Comparison of ENCODE assay signal across 1 cellular context in genomic region chr19:50494186-50495019, GRCh38.
TF ChIP-seq lines count a peak whose summit lies in the region.

No MANE protein-coding gene starts in this region.

TF ChIP-seq in K562, 482 proteins besides CTCF, POLR2A, EP300 and RAD21:
- TF ChIP-seq ZNF668 (CRISPR knock-in tag; IDR thresholded peaks at IDR 0.05) (no peak), NR1H2 (CRISPR knock-in tag; IDR thresholded peaks at IDR 0.05) (no peak), SMAD4 (CRISPR knock-in tag; conservative IDR thresholded peaks at IDR 0.05) (no peak), HINFP (tag; conservative IDR thresholded peaks at IDR 0.05; ENCODE audit: low read depth) (no peak), BCL6 (CRISPR knock-in tag; IDR thresholded peaks at IDR 0.05) (no peak), ZNF395 (CRISPR knock-in tag; IDR thresholded peaks at IDR 0.05) (no peak), ZNF740 (CRISPR knock-in tag; IDR thresholded peaks at IDR 0.05) (no peak), ZNF740 (tag; IDR thresholded peaks at IDR 0.05) (no peak), KDM1A (IDR thresholded peaks at IDR 0.05) (peak in 1 of 2 experiments; percentile 37; a peak in 1 of 4 replicates), HDAC8 (tag; IDR thresholded peaks at IDR 0.05) (no peak), ZC3H4 (CRISPR knock-in tag; IDR thresholded peaks at IDR 0.05; ENCODE audit: borderline replicate concordance) (no peak), BHLHE40 (IDR thresholded peaks at IDR 0.05; ENCODE audit: low read length) (no peak), ELF4 (CRISPR knock-in tag; IDR thresholded peaks at IDR 0.05) (no peak), PHTF2 (CRISPR knock-in tag; IDR thresholded peaks at IDR 0.05) (no peak), CREBBP (IDR thresholded peaks at IDR 0.05; ENCODE audit: low read depth, low read length) (no peak), ZEB2 (IDR thresholded peaks at IDR 0.05) (no peak), BCOR (IDR thresholded peaks at IDR 0.05) (peak; percentile 69; the same call in 1 of the 2 replicates), TRIM24 (IDR thresholded peaks at IDR 0.05) (no peak), UBTF (IDR thresholded peaks at IDR 0.05; ENCODE audit: borderline replicate concordance in 1 of 2, low read depth in 2 of 2, low read length in 2 of 2) (no peak), SP1 (CRISPR knock-in tag; IDR thresholded peaks at IDR 0.05) (no peak), SMAD2 (IDR thresholded peaks at IDR 0.05; ENCODE audit: low read depth, low read length) (no peak), ZNF778 (CRISPR knock-in tag; IDR thresholded peaks at IDR 0.05) (no peak), RAD51 (IDR thresholded peaks at IDR 0.05; ENCODE audit: borderline replicate concordance, low read depth) (no peak), PRPF4 (IDR thresholded peaks at IDR 0.05; ENCODE audit: insufficient read depth, low read depth, low read length, poor library complexity, severe bottlenecking) (no peak), ZNF263 (CRISPR knock-in tag; IDR thresholded peaks at IDR 0.05; ENCODE audit: borderline replicate concordance) (peak; percentile 93), KDM5B (IDR thresholded peaks at IDR 0.05; ENCODE audit: insufficient replicate concordance, low read depth, low read length) (no peak), MTA3 (IDR thresholded peaks at IDR 0.05; ENCODE audit: borderline replicate concordance) (no peak)
